8 cellular contexts compared by ENCODE assay signal in genomic region chr11:68459886-68460740, GRCh38. TPM values are rescaled to one million over a fixed set of nuclear protein-coding genes. Genes with fewer than 3 reads are reported as not detected.
DNase-seq lines count a peak whose midpoint lies in the region; ATAC-seq, FAIRE-seq and TF ChIP-seq lines count a peak whose summit lies in the region.

No MANE protein-coding gene starts in this region.

- TF ChIP-seq CTCF in kidney (IDR thresholded peaks at IDR 0.05; ENCODE audit: borderline replicate concordance, extremely low read depth, insufficient read depth): no peak

- intact Hi-C loops in kidney (cut with DNase I): no loop called here

- H3K27ac ChIP-seq in kidney (ENCODE audit: low read depth in 2 of 2, low read length in 2 of 2): peak overlapping the region; percentile 93 to 97

- peak overlapping the region; percentile 51 to 56 for H3K9ac ChIP-seq in kidney (ENCODE audit: low read length in 2 of 2)

- peak; percentile 93 to 96 for DNase-seq in AML-193 (lab: John Stamatoyannopoulos, UW)
- DNase-seq in GM19238 (ENCODE audit: insufficient read length, low spot score): peak; percentile 98
- DNase-seq in NCI-H460 (ENCODE audit: extremely low read depth, low read depth): peak; percentile 95
- peak; percentile 86 for DNase-seq in activated CD4-positive, alpha-beta T cell treated with anti-CD3 and anti-CD28 coated beads for 1 hour
- DNase-seq in cerebellum (ENCODE audit: low spot score): peak; percentile 98
- peak; percentile 99 for DNase-seq in kidney
- DNase-seq in stimulated activated CD4-positive, alpha-beta T cell treated with anti-CD3 and anti-CD28 coated beads, Interleukin-12 subunit alpha, Interleukin-12 subunit beta, amount 100 ng/mL, for 48 hours (ENCODE audit: low read depth in 2 of 3, low spot score in 1 of 3): peak; percentile 94 to 97 (median 95)

- ATAC-seq in HG03432 (IDR thresholded peaks at IDR 0.05; ENCODE audit: unreplicated experiment): peak; percentile 80

- no peaks in the 10 kb centered on the region for H3K9me3 ChIP-seq in kidney (ENCODE audit: control insufficient read depth in 1 of 2, low read length in 2 of 2)

- no peak for FAIRE-seq in kidney (lab: Jason Lieb, UNC)

- H3K36me3 ChIP-seq in kidney (ENCODE audit: control insufficient read depth in 1 of 2, insufficient read depth in 2 of 2, low read length in 2 of 2): no peaks in the 10 kb centered on the region

- peak overlapping the region; percentile 71 to 79 for H3K4me3 ChIP-seq in kidney (ENCODE audit: low read length in 2 of 2)

- H3K4me1 ChIP-seq in kidney (ENCODE audit: control insufficient read depth in 1 of 2, insufficient read depth in 1 of 2, low read depth in 1 of 2, low read length in 2 of 2): peaks cover 8 to 10% of the 10 kb centered on the region in 2 donors

RNA-seq across cellular contexts. Expression of gene PPP6R3, which starts 0.4 kb away (rescaled TPM):
- 92.6 and 99.9 TPM in 2 replicates for total RNA-seq in NCI-H460 (2014; rRNA removed; shearing (Covaris generic))
- 74.2 and 82.2 TPM in 2 replicates for polyA plus RNA-seq in NCI-H460 (2014; cell fraction: nucleus; rRNA removed)
- 173 TPM for total RNA-seq in cerebellum
- 108 TPM for total RNA-seq in kidney
- 30.3 TPM for polyA plus RNA-seq in kidney (ENCODE audit: insufficient read depth, low read depth, low replicate concordance)

Comparison
In these comparisons a context has a peak if more than half of its experiments do, and no peak if none do; other contexts are left out.
1. Peak in every context shown above with its lines: DNase-seq, ATAC-seq, H3K4me3 ChIP-seq and H3K27ac ChIP-seq.